ENCODE assay signal across 22 cellular contexts in the genomic region with DNA sequence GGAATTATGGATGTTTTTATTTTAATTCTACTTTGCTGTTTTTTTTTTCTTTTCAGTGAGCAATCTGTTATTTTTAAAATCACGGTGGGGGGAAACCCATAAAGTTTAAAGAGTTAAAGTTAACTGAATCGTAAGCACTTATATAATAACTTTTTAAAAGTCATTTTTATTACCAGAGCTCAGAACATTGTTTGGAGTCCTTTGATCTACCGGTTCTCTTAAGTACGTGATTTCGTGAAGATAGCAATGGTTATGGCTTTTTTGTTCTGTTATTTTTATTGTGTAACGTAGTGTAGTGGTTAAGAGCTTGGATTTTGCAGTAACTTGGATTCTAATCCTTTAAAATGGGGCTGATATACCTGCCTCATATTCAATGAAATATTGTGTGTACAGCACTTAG. TPM values are rescaled to one million over a fixed set of nuclear protein-coding genes. Genes with fewer than 3 reads are reported as not detected.
DNase-seq lines count a peak whose midpoint lies in the region; ATAC-seq, FAIRE-seq and TF ChIP-seq lines count a peak whose summit lies in the region.
"Had no signal": no experiment of that assay in that cellular context is flagged by ENCODE, and none has a peak within 500 bp of the region (broad histone marks: within the 10 kb centered on the region; RNA-seq: fewer than 3 reads in every experiment).

No MANE protein-coding gene starts in this region.

- no peak overlapping the region for H3K4me3 ChIP-seq in SK-N-MC
- no peak overlapping the region for H3K4me3 ChIP-seq in pancreas
- no peak overlapping the region for H3K4me3 ChIP-seq in upper lobe of right lung
- H3K4me3 ChIP-seq in coronary artery: no peak overlapping the region
- H3K4me3 ChIP-seq: BLaER1 had no signal

- no peak overlapping the region for H3K9ac ChIP-seq in SK-N-MC (ENCODE audit: insufficient read length)
- H3K9ac ChIP-seq: BLaER1 had no signal

- intact Hi-C loops in pancreas (cut with DNase I) (no loop called here), upper lobe of right lung (cut with DNase I) (no loop called here)

- H3K9me3 ChIP-seq in SK-N-MC (ENCODE audit: low read depth, low read length) (no peaks in the 10 kb centered on the region), pancreas (no peaks in the 10 kb centered on the region), upper lobe of right lung (no peaks in the 10 kb centered on the region)
- H3K9me3 ChIP-seq: BE2C, BLaER1 had no signal

- H3K27ac ChIP-seq in SK-N-MC (peak overlapping the region; percentile 16; the same call in 1 of the 2 replicates), pancreas (no peak overlapping the region), upper lobe of right lung (peak overlapping the region; percentile 18), coronary artery (no peak overlapping the region)
- H3K27ac ChIP-seq: BLaER1 had no signal

- peak; percentile 6 for FAIRE-seq in frontal cortex (lab: Jason Lieb, UNC)
- peak; percentile 17 for FAIRE-seq in pancreas (lab: Jason Lieb, UNC)
- FAIRE-seq: GM12891 had no signal

- ATAC-seq in pancreas (no peak), upper lobe of right lung (no peak), HG03095 (IDR thresholded peaks at IDR 0.05; ENCODE audit: unreplicated experiment) (no peak)

- H3K4me1 ChIP-seq in pancreas: peaks cover 8 to 16% (median 12%) of the 10 kb centered on the region in 3 donors
- H3K4me1 ChIP-seq in upper lobe of right lung: peaks cover 7% of the 10 kb centered on the region
- H3K4me1 ChIP-seq: BE2C, BLaER1 had no signal

- TF ChIP-seq CTCF in pancreas (IDR thresholded peaks at IDR 0.05) (no peak), upper lobe of right lung (IDR thresholded peaks at IDR 0.05) (no peak), coronary artery (IDR thresholded peaks at IDR 0.05) (no peak)

- WGBS in pancreas, 2 donors: 82 to 91% methylated on average over 6 of the region's 6 CpGs

- H3K36me3 ChIP-seq in SK-N-MC (ENCODE audit: insufficient read depth, low read length): no peaks in the 10 kb centered on the region; the same call in 1 of the 2 replicates
- H3K36me3 ChIP-seq in pancreas: peaks cover 0 to 5% (median 2%) of the 10 kb centered on the region in 3 donors
- H3K36me3 ChIP-seq in upper lobe of right lung: peaks cover 26% of the 10 kb centered on the region

- no peaks in the 10 kb centered on the region for H3K27me3 ChIP-seq in pancreas
- no peaks in the 10 kb centered on the region for H3K27me3 ChIP-seq in upper lobe of right lung
- H3K27me3 ChIP-seq: BE2C, BLaER1 had no signal

- DNase-seq in SK-N-MC (ENCODE audit: low read depth, low spot score) (no peak), frontal cortex (ENCODE audit: low spot score in 2 of 2) (no peak), pancreas (no peak), upper lobe of right lung (no peak), coronary artery (ENCODE audit: low spot score) (no peak), DMS153 treated with DMSO at 0.1 percent for 48 hours (lab: John Stamatoyannopoulos, UW; ENCODE audit: unreplicated experiment) (no peak)
- DNase-seq in activated effector memory CD4-positive, alpha-beta T cell treated with Interleukin-2 at 50 U/mL for 16 hours: no peak
- DNase-seq: 8988T; ACHN; BE2C; C1 segment of cervical spinal cord; CD4-positive, alpha-beta memory T cell; CD4-positive, CD25-positive, alpha-beta regulatory T cell; CD8-positive, alpha-beta memory T cell; COR-L47; DMS 273 treated with DMSO at 0.1 percent for 48 hours; DMS153; DMS79 treated with DMSO at 0.1 percent for 48 hours; GF-D8 had no signal

RNA-seq across cellular contexts. Expression of a gene that starts 57.4 kb away (rescaled TPM):
- total RNA-seq in frontal cortex: 20.4 TPM
- total RNA-seq in pancreas: 10 to 100 TPM; 15.8 to 24.0 (median 19.5) TPM
- 1 to 10 TPM; 4.3 to 6.4 TPM for polyA plus RNA-seq in pancreas
- total RNA-seq in upper lobe of right lung: 46.1 TPM

RNA-seq across cellular contexts. Expression of a gene that starts 58.0 kb away (rescaled TPM):
- total RNA-seq in frontal cortex: 16.7 TPM
- total RNA-seq in pancreas: 1 to 10 TPM; 3.3 to 5.7 (median 4.7) TPM
- polyA plus RNA-seq in pancreas: 1 to 10 TPM; 2.4 to 4.0 TPM
- 6.1 TPM for total RNA-seq in upper lobe of right lung

Comparison
In these comparisons a context has a peak if more than half of its experiments do, and no peak if none do; other contexts are left out.
1. H3K27ac ChIP-seq: peak in SK-N-MC (single experiment) and upper lobe of right lung (single experiment); none in pancreas (0 of 4) and coronary artery (0 of 2).